In the genomic region with DNA sequence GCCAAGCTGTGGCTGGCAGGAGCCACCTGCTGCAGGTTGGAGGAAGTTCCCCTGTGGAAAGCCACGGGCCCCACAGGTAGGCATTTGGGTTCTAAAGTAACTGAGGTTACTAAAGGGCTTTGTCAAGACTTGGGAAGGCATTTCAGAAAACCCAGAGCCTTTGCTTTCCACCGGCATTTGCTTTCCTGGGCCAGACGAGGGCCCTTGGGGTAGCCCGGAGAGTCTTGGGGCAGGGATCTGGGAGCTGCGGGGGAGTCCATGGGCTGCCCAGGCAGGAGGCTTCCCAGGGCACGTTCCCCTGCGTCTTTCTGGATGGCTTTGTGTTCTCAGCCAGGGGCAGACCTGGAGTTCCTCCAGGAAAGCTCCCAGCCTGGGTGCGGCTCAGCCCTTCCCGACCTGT, we compare ENCODE assay signal across 11 cellular contexts. TPM values are rescaled to one million over a fixed set of nuclear protein-coding genes. Genes with fewer than 3 reads are reported as not detected.
"Had no signal": no experiment of that assay in that cellular context is flagged by ENCODE, and none has a peak within 500 bp of the region (broad histone marks: within the 10 kb centered on the region; RNA-seq: fewer than 3 reads in every experiment).

No MANE protein-coding gene starts in this region.

- H3K9me3 ChIP-seq: HAP-1 had no signal

- H3K4me3 ChIP-seq: GM23248, HAP-1 had no signal

- H2AFZ ChIP-seq: GM23248 had no signal

- DNase-seq: GM23248, GOT3, H7, HFFc6, KBM-7 had no signal

- FAIRE-seq: HepG2 had no signal

- H3K27ac ChIP-seq: GM23248, HL-60 had no signal

- H3K4me1 ChIP-seq: HAP-1 had no signal

- H3K36me3 ChIP-seq: HAP-1 had no signal

- ATAC-seq: HCT116, HepG2 had no signal

RNA-seq across cellular contexts. Expression of gene JPH3, which starts 43.5 kb away (rescaled TPM):
- total RNA-seq: GM23248, HepG2, HFFc6, HT1080 had no signal
- polyA plus RNA-seq: GM23248, HepG2, IgD-negative memory B cell had no signal
